In genomic region chr4:4831266-4831665, GRCh38 we compare ENCODE assay signal across 9 cellular contexts. TPM values are rescaled to one million over a fixed set of nuclear protein-coding genes. Genes with fewer than 3 reads are reported as not detected.
"Had no signal": no experiment of that assay in that cellular context is flagged by ENCODE, and none has a peak within 500 bp of the region (broad histone marks: within the 10 kb centered on the region; RNA-seq: fewer than 3 reads in every experiment).

No MANE protein-coding gene starts in this region.

- H3K4me2 ChIP-seq: GM23338 had no signal

- H3K4me1 ChIP-seq: HAP-1 had no signal

- H3K27ac ChIP-seq: HL-60 had no signal

- ATAC-seq: GM23338, HCT116, HepG2 had no signal

- H3K4me3 ChIP-seq: GM23338, HAP-1 had no signal

- H3K9me3 ChIP-seq: HAP-1 had no signal

- H3K36me3 ChIP-seq: HAP-1 had no signal

- DNase-seq: H7, HFFc6, KG1 had no signal

- FAIRE-seq: H1, HepG2 had no signal

- H2AFZ ChIP-seq: GM23338 had no signal

RNA-seq across cellular contexts. Expression of gene MSX1, which starts 28.2 kb away (rescaled TPM):
- total RNA-seq: GM23338, H1 had no signal
